In genomic region chr3:71444028-71444860, GRCh38 we compare ENCODE assay signal across 10 cellular contexts.
DNase-seq lines count a peak whose midpoint lies in the region; ATAC-seq, FAIRE-seq and TF ChIP-seq lines count a peak whose summit lies in the region.
"Had no signal": no experiment of that assay in that cellular context is flagged by ENCODE, and none has a peak within 500 bp of the region (broad histone marks: within the 10 kb centered on the region; RNA-seq: fewer than 3 reads in every experiment).

No MANE protein-coding gene starts in this region.

- H3K4me1 ChIP-seq in K562 (replicated peaks in 1 of 2; ENCODE audit: control insufficient read depth in 2 of 2, insufficient read depth in 2 of 2, low read length in 2 of 2), result peaks cover 0 to 8% of the 10 kb centered on the region in 2 experiments; a peak in 4 of 5 replicates
- H3K4me1 ChIP-seq in upper lobe of left lung, result peaks cover 44 to 82% (median 58%) of the 10 kb centered on the region in 4 donors

- peak overlapping the region; percentile 95 for H3K27ac ChIP-seq in SU-DHL-6 (ENCODE audit: low read depth, low read length)
- no peak overlapping the region for H3K27ac ChIP-seq in K562 (ENCODE audit: extremely low read depth, low read depth, low read length)
- H3K27ac ChIP-seq in upper lobe of left lung, result peak overlapping the region; percentile 72 to 89 (median 80)

- TF ChIP-seq EP300 in K562 (IDR thresholded peaks at IDR 0.05; ENCODE audit: low read length) (no peak), upper lobe of left lung (IDR thresholded peaks at IDR 0.05) (peak in 2 of 4 donors; percentile 4 to 36)

- TF ChIP-seq CTCF in SU-DHL-6 (IDR thresholded peaks at IDR 0.05; ENCODE audit: insufficient read depth, low read length, poor library complexity, severe bottlenecking) (no peak), K562 (IDR thresholded peaks at IDR 0.05 in 2 of 3, conservative IDR thresholded peaks at IDR 0.05 in 1 of 3; ENCODE audit: insufficient read depth in 2 of 3, low read depth in 1 of 3, low read length in 3 of 3) (no peak), upper lobe of left lung (IDR thresholded peaks at IDR 0.05) (no peak)

- CTCF ChIA-PET in K562 (lab: Yijun Ruan, JAX; ENCODE audit: low intra/inter-chr PET ratio), result no interaction called here

- H3K27me3 ChIP-seq in SU-DHL-6 (ENCODE audit: low read length), result no peaks in the 10 kb centered on the region
- H3K27me3 ChIP-seq in K562 (ENCODE audit: control insufficient read depth in 2 of 2, insufficient read depth in 2 of 2, low read length in 2 of 2), result no peaks in the 10 kb centered on the region
- no peaks in the 10 kb centered on the region for H3K27me3 ChIP-seq in upper lobe of left lung

- H3K4me3 ChIP-seq in SU-DHL-6 (ENCODE audit: insufficient read depth, low read length, poor library complexity, severe bottlenecking), result peak overlapping the region; percentile 14
- no peak overlapping the region for H3K4me3 ChIP-seq in K562
- no peak overlapping the region for H3K4me3 ChIP-seq in upper lobe of left lung

- no TSS peak for BruUV-seq in K562 (replicated peaks; lab: Mats Ljungman, UMichigan)

- H3K4me2 ChIP-seq in SU-DHL-6 (ENCODE audit: low read depth, low read length, poor library complexity, severe bottlenecking) (peak overlapping the region; percentile 98), K562 (ENCODE audit: insufficient read depth, low read length) (no peak overlapping the region)

- DNase-seq in AG08396 (ENCODE audit: low spot score) (peak; percentile 71), K562 (ENCODE audit: extremely low read depth in 1 of 4, low spot score in 3 of 4) (peak in 2 of 4 experiments; percentile 13 to 17), medulla oblongata (ENCODE audit: extremely low spot score) (peak; percentile 71), upper lobe of left lung (peak in 1 of 2 donors; percentile 79), NCI-H1694 treated with DMSO at 0.1 percent for 48 hours (lab: John Stamatoyannopoulos, UW) (no peak)

- no peaks in the 10 kb centered on the region for H3K9me2 ChIP-seq in SU-DHL-6 (replicated peaks; ENCODE audit: insufficient read depth, low read length)

- ATAC-seq in GM19324 (IDR thresholded peaks at IDR 0.05; ENCODE audit: low FRiP score, unreplicated experiment), result peak; percentile 93
- peak; percentile 92 for ATAC-seq in HG03196 (IDR thresholded peaks at IDR 0.05; ENCODE audit: unreplicated experiment)
- peak; percentile 50; the same call in 2 of the 3 replicates for ATAC-seq in K562
- peak; percentile 85 for ATAC-seq in upper lobe of left lung (ENCODE audit: low FRiP score in 2 of 2)

- no peak for FAIRE-seq in K562 (lab: Jason Lieb, UNC)
- FAIRE-seq: frontal cortex, G401.6 had no signal

- H3K36me3 ChIP-seq in SU-DHL-6 (ENCODE audit: low read length) (no peaks in the 10 kb centered on the region), K562 (ENCODE audit: control insufficient read depth, insufficient read depth, low read length) (no peaks in the 10 kb centered on the region), upper lobe of left lung (no peaks in the 10 kb centered on the region)

- H4K20me1 ChIP-seq in SU-DHL-6 (ENCODE audit: low read depth, low read length) (no peaks in the 10 kb centered on the region), K562 (replicated peaks; ENCODE audit: control insufficient read depth, insufficient read depth, low read length) (no peaks in the 10 kb centered on the region)

- in situ Hi-C loops in K562 (cut with MboI), result no loop called here

- no peaks in the 10 kb centered on the region for H3K9me3 ChIP-seq in SU-DHL-6 (ENCODE audit: insufficient read depth, low read length)
- no peaks in the 10 kb centered on the region for H3K9me3 ChIP-seq in K562 (replicated peaks; ENCODE audit: control insufficient read depth, insufficient read depth, low read depth, low read length)
- no peaks in the 10 kb centered on the region for H3K9me3 ChIP-seq in upper lobe of left lung

- WGBS in K562 (ENCODE audit: insufficient coverage, low coverage, missing lambda C conversion rate), result 55% methylated on average over 14 of the region's 17 CpGs
- WGBS in upper lobe of left lung, 2 donors, result 28 to 41% methylated on average over 17 of the region's 17 CpGs

- TF ChIP-seq RAD21 in K562 (CRISPR knock-in tag; conservative IDR thresholded peaks at IDR 0.05 in 1 of 2, IDR thresholded peaks at IDR 0.05 in 1 of 2), result no peak

- no peaks in the 10 kb centered on the region for H3K9me1 ChIP-seq in K562 (ENCODE audit: control insufficient read depth, insufficient read depth, low read length)

- H3K9ac ChIP-seq in SU-DHL-6 (ENCODE audit: low read length), result peak overlapping the region; percentile 38
- H3K9ac ChIP-seq in K562 (ENCODE audit: insufficient read depth in 1 of 2, low read depth in 2 of 2, low read length in 2 of 2), result no peak overlapping the region

- H3F3A ChIP-seq in SU-DHL-6 (ENCODE audit: insufficient read depth), result peaks cover 34% of the 10 kb centered on the region

- no peak for TF ChIP-seq POLR2A in K562 (conservative IDR thresholded peaks at IDR 0.05)
- TF ChIP-seq POLR2A in upper lobe of left lung (IDR thresholded peaks at IDR 0.05), result peak in 1 of 4 donors; percentile 37

- POLR2A ChIA-PET in K562 (lab: Yijun Ruan, JAX), result interaction anchor here (0.7 kb wide), 1 partner anchor 228 kb away, joined by 3 read pairs; no protein-coding TSS in a partner anchor

- H2AFZ ChIP-seq in SU-DHL-6 (ENCODE audit: low read depth, low read length, severe bottlenecking) (peak overlapping the region; percentile 73), K562 (ENCODE audit: low read depth, low read length) (peak overlapping the region; percentile 1; the same call in 1 of the 2 replicates)

- intact Hi-C loops in K562 (cut with micrococcal nuclease), result no loop called here

- no peaks in the 10 kb centered on the region for H3K79me2 ChIP-seq in SU-DHL-6 (ENCODE audit: insufficient read depth, low read length)
- H3K79me2 ChIP-seq in K562 (ENCODE audit: control insufficient read depth, insufficient read depth, low read length), result no peaks in the 10 kb centered on the region

TF ChIP-seq in K562, 482 proteins besides CTCF, POLR2A, EP300 and RAD21:
- TF ChIP-seq GABPA (tag; conservative IDR thresholded peaks at IDR 0.05; ENCODE audit: low read depth), result peak; percentile 46; the same call in 1 of the 2 replicates
- no peak for TF ChIP-seq FIP1L1 (IDR thresholded peaks at IDR 0.05; ENCODE audit: low read depth, low read length, poor library complexity, severe bottlenecking)
- TF ChIP-seq PKNOX1 (IDR thresholded peaks at IDR 0.05), result 0 out of 2 replicates have a peak, but pooled peaks have one; percentile 26
- TF ChIP-seq ZBTB17 (CRISPR knock-in tag; IDR thresholded peaks at IDR 0.05), result peak; percentile 23; the same call in 1 of the 2 replicates
- no peak for TF ChIP-seq EZH2 (IDR thresholded peaks at IDR 0.05; ENCODE audit: borderline replicate concordance, low read depth, low read length)
- no peak for TF ChIP-seq MBD2 (IDR thresholded peaks at IDR 0.05; ENCODE audit: borderline replicate concordance, low read depth)
- TF ChIP-seq SPI1 (IDR thresholded peaks at IDR 0.05; ENCODE audit: borderline replicate concordance, low read depth, low read length), result peak; percentile 40; the same call in 1 of the 2 replicates
- TF ChIP-seq GATA2 (CRISPR knock-in tag; IDR thresholded peaks at IDR 0.05), result peak; percentile 25; the same call in 1 of the 2 replicates
- no peak for TF ChIP-seq EP400 (IDR thresholded peaks at IDR 0.05)
- no peak for TF ChIP-seq NBN (IDR thresholded peaks at IDR 0.05; ENCODE audit: low read depth)
